17 cellular contexts compared by ENCODE assay signal in the genomic region with DNA sequence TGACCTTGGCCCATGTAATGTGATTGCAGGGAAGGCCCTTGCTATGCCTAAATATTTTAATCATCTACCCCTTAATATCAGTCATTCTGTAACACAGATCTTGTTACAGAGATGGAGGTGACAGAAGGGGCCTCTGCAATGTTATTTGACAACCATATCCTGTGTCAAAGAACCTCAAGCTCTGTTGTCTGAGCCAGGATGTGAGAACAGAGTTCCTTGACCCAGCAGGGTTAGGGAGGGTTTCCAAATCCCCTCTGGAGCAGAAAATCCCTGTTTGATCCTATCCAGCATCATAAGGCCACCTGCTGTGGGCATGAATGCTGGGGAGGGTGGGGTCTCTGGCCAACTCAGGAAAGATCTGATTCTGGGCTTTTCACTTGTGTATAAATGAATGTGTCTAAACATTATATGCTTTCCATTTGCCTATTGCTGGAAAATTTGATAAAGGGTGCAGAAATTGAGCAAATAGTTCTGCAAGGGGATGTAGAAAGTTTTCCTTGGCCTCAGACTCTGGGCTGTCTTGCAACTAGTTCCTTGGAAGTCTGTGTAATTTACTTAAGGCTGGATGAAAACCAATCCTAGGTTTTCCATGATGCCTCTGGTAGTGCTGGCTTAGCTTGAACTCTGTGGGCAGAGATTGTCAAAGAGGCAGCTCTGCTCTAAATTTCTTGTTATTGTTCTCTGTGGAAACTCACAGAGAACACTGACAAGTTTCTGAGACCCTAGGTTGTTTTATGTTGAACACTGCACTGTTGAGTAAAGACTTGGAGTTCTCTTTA.
A peak's percentile ranks its signal among the peaks of the same experiment; 100 is the strongest.
DNase-seq lines count a peak whose midpoint lies in the region; TF ChIP-seq lines count a peak whose summit lies in the region.
"Had no signal": no experiment of that assay in that cellular context is flagged by ENCODE, and none has a peak within 500 bp of the region (broad histone marks: within the 10 kb centered on the region; RNA-seq: fewer than 3 reads in every experiment).

No MANE protein-coding gene starts in this region.

- H3K27ac ChIP-seq in esophagus squamous epithelium: peak overlapping the region in 3 of 4 donors; percentile 32 to 42 (median 33)
- peak overlapping the region; percentile 60 to 64 for H3K27ac ChIP-seq in tibial artery

- H3K27me3 ChIP-seq in esophagus squamous epithelium: no peaks in the 10 kb centered on the region
- H3K27me3 ChIP-seq in tibial artery: no peaks in the 10 kb centered on the region
- H3K27me3 ChIP-seq: Peyer's patch had no signal

- no peaks in the 10 kb centered on the region for H3K36me3 ChIP-seq in esophagus squamous epithelium
- no peaks in the 10 kb centered on the region for H3K36me3 ChIP-seq in tibial artery
- H3K36me3 ChIP-seq: Peyer's patch had no signal

- peak overlapping the region; percentile 57 to 92 (median 81) for H3K27ac Mint-ChIP-seq in nephron
- no peak overlapping the region for H3K27ac Mint-ChIP-seq in activated T-helper 2 cell treated with anti-CD3 and anti-CD28 coated beads, Interferon-gamma antibody, Interleukin-2, Interleukin-4, amounts not matched to agents 10 μg/mL and 5 μg/mL and 100 μg/mL, durations not matched to agents 14 hours and 24 hours and 36 hours
- H3K27ac Mint-ChIP-seq: B cell; CD4-positive, alpha-beta memory T cell had no signal

- peaks cover 6% of the 10 kb centered on the region for H3K9me3 Mint-ChIP-seq in nephron
- H3K9me3 Mint-ChIP-seq in activated T-helper 2 cell treated with anti-CD3 and anti-CD28 coated beads, Interferon-gamma antibody, Interleukin-2, Interleukin-4, amounts not matched to agents 10 μg/mL and 5 μg/mL and 100 μg/mL, durations not matched to agents 14 hours and 24 hours and 36 hours: no peaks in the 10 kb centered on the region

- intact Hi-C loops in esophagus squamous epithelium (cut with DNase I) (no loop called here), tibial artery (cut with DNase I; ENCODE audit: low total_unique reads) (no loop called here)
- intact Hi-C loops in activated T-helper 2 cell treated with anti-CD3 and anti-CD28 coated beads, Interferon-gamma antibody, Interleukin-2, Interleukin-4, amounts not matched to agents 10 μg/mL and 5 μg/mL and 100 μg/mL, durations not matched to agents 14 hours and 24 hours and 36 hours (cut with micrococcal nuclease): no loop called here

- peaks cover 0 to 22% (median 0%) of the 10 kb centered on the region in 3 donors for H3K4me1 ChIP-seq in esophagus squamous epithelium
- peaks cover 0 to 48% (median 18%) of the 10 kb centered on the region in 4 donors for H3K4me1 ChIP-seq in tibial artery
- H3K4me1 ChIP-seq: Peyer's patch had no signal

- TF ChIP-seq POLR2A in esophagus squamous epithelium (IDR thresholded peaks at IDR 0.05): no peak

- peak; percentile 52 for DNase-seq in NCI-H82 treated with DMSO at 0.1 percent for 48 hours (lab: John Stamatoyannopoulos, UW; ENCODE audit: unreplicated experiment)
- no peak for DNase-seq in esophagus squamous epithelium (lab: John Stamatoyannopoulos, UW)
- no peak for DNase-seq in tibial artery
- DNase-seq in activated T-helper 2 cell treated with anti-CD3 and anti-CD28 coated beads, Interferon-gamma antibody, Interleukin-2, Interleukin-4, amounts not matched to agents 10 μg/mL and 5 μg/mL and 100 μg/mL, durations not matched to agents 14 hours and 24 hours and 36 hours (ENCODE audit: low spot score): no peak
- DNase-seq in T-helper 1 cell: no peak
- DNase-seq in islet precursor cell: no peak
- DNase-seq: CD4-positive, alpha-beta memory T cell; DND-41; GDM1; KG1; NCI-H1105 treated with DMSO at 0.1 percent for 48 hours; NCI-H187 treated with DMSO at 0.1 percent for 48 hours; NCI-H2171; Peyer's patch; SHP77 treated with DMSO at 0.1 percent for 48 hours had no signal

- H3K27me3 Mint-ChIP-seq in nephron (ENCODE audit: low read depth): peaks cover 4% of the 10 kb centered on the region
- peaks cover 8% of the 10 kb centered on the region for H3K27me3 Mint-ChIP-seq in activated T-helper 2 cell treated with anti-CD3 and anti-CD28 coated beads, Interferon-gamma antibody, Interleukin-2, Interleukin-4, amounts not matched to agents 10 μg/mL and 5 μg/mL and 100 μg/mL, durations not matched to agents 14 hours and 24 hours and 36 hours (ENCODE audit: low read depth)

- peaks cover 19% of the 10 kb centered on the region for H3K36me3 Mint-ChIP-seq in nephron (ENCODE audit: low read depth)
- H3K36me3 Mint-ChIP-seq in activated T-helper 2 cell treated with anti-CD3 and anti-CD28 coated beads, Interferon-gamma antibody, Interleukin-2, Interleukin-4, amounts not matched to agents 10 μg/mL and 5 μg/mL and 100 μg/mL, durations not matched to agents 14 hours and 24 hours and 36 hours (ENCODE audit: low read depth): no peaks in the 10 kb centered on the region
- H3K36me3 Mint-ChIP-seq: CD4-positive, alpha-beta memory T cell had no signal

- peaks cover 74% of the 10 kb centered on the region for H3K4me1 Mint-ChIP-seq in nephron
- no peaks in the 10 kb centered on the region for H3K4me1 Mint-ChIP-seq in activated T-helper 2 cell treated with anti-CD3 and anti-CD28 coated beads, Interferon-gamma antibody, Interleukin-2, Interleukin-4, amounts not matched to agents 10 μg/mL and 5 μg/mL and 100 μg/mL, durations not matched to agents 14 hours and 24 hours and 36 hours (ENCODE audit: low read depth)
- H3K4me1 Mint-ChIP-seq: B cell; CD4-positive, alpha-beta memory T cell had no signal

- TF ChIP-seq CTCF in esophagus squamous epithelium (IDR thresholded peaks at IDR 0.05) (no peak), nephron (IDR thresholded peaks at IDR 0.05; ENCODE audit: unreplicated experiment in 3 of 3) (no peak), tibial artery (IDR thresholded peaks at IDR 0.05) (no peak)

- H3K4me3 Mint-ChIP-seq in nephron: peak overlapping the region in 1 of 3 experiments; percentile 3
- H3K4me3 Mint-ChIP-seq in activated T-helper 2 cell treated with anti-CD3 and anti-CD28 coated beads, Interferon-gamma antibody, Interleukin-2, Interleukin-4, amounts not matched to agents 10 μg/mL and 5 μg/mL and 100 μg/mL, durations not matched to agents 14 hours and 24 hours and 36 hours (ENCODE audit: low read depth): no peak overlapping the region
- H3K4me3 Mint-ChIP-seq: B cell; CD4-positive, alpha-beta memory T cell had no signal

- H3K9me3 ChIP-seq in esophagus squamous epithelium: no peaks in the 10 kb centered on the region
- H3K9me3 ChIP-seq in tibial artery: no peaks in the 10 kb centered on the region
- H3K9me3 ChIP-seq: Peyer's patch had no signal

- H3K4me3 ChIP-seq in esophagus squamous epithelium (no peak overlapping the region), tibial artery (no peak overlapping the region)
- H3K4me3 ChIP-seq: Peyer's patch had no signal
